23 cellular contexts compared by ENCODE assay signal in the genomic region with DNA sequence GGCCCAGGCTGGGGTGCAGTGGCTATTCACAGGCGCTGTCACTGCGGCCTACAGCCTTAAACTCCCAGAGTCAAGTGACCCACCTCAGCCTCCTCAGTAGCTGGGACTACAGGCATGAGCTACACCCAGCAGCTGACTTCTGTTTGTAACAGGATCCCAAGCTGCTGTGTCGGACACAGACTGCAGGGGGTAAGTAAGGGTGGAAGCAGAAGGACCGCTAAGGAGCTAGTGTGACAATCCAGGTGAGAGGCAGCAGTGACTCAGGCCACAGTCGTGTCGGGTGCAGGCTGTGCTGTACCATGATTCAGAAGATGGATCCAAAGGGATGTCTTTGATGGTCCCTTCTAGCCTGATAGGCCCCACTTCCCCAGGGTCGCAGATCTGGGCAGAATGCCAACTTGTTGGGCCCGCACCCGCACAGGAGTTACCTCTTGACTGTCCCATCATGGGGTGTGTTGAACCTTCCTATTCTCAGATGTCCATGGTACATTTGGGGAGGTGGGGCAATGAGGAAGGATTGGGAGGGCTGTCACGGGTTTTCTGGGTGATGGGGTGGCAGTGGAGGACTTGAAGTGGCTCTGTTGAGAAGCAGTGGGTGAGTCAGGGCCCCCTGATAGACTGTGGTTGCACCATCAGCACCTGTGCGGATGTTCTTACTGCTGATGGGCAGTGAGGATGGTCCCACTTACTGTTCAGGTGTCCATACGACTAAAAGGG.
"Had no signal": no experiment of that assay in that cellular context is flagged by ENCODE, and none has a peak within 500 bp of the region (broad histone marks: within the 10 kb centered on the region; RNA-seq: fewer than 3 reads in every experiment).

No MANE protein-coding gene starts in this region.

- H3K4me3 Mint-ChIP-seq: activated naive CD8-positive, alpha-beta T cell; activated T-cell treated with anti-CD3 and anti-CD28 coated beads, Interleukin-2, amount 50 U/mL, for 4 hours; central memory CD8-positive, alpha-beta T cell; memory B cell; nephron progenitor cell; stimulated activated memory B cell treated with anti-CD40 and anti-IgM and Interleukin-4, amounts not matched to agents 10 μg/mL and 1 μg/mL and 100 μg/mL, for 72 hours; WTC11 had no signal

- H3K27me3 Mint-ChIP-seq: activated naive CD8-positive, alpha-beta T cell; central memory CD8-positive, alpha-beta T cell; stimulated activated memory B cell treated with anti-CD40 and anti-IgM and Interleukin-4, amounts not matched to agents 10 μg/mL and 1 μg/mL and 100 μg/mL, for 72 hours had no signal

- H3K4me2 ChIP-seq: smooth muscle cell had no signal

- DNase-seq: activated naive CD4-positive, alpha-beta T cell; activated T-cell treated with anti-CD3 and anti-CD28 coated beads, Interleukin-2, amount 50 U/mL, for 4 hours; amniotic stem cell; colonic mucosa; glutamatergic neuron; hippocampal formation; nephron progenitor cell; nucleus accumbens; stimulated activated CD4-positive, alpha-beta T cell treated with anti-CD3 and anti-CD28 coated beads, Interleukin-15, amount 100 ng/mL, for 24 hours; stomach; T1000; transverse colon had no signal

- H3K27me3 ChIP-seq: breast epithelium, colonic mucosa, esophagus muscularis mucosa, stomach, transverse colon, vagina had no signal

- H3K9me3 Mint-ChIP-seq: activated T-cell treated with anti-CD3 and anti-CD28 coated beads, Interleukin-2, amount 50 U/mL, for 4 hours; activated T-helper 2 cell treated with anti-CD3 and anti-CD28 coated beads, Interferon-gamma antibody, Interleukin-2, Interleukin-4, amounts not matched to agents 10 μg/mL and 5 μg/mL and 100 μg/mL, durations not matched to agents 14 hours and 24 hours and 36 hours; central memory CD8-positive, alpha-beta T cell; memory B cell; nephron progenitor cell; stimulated activated memory B cell treated with anti-CD40 and anti-IgM and Interleukin-4, amounts not matched to agents 10 μg/mL and 1 μg/mL and 100 μg/mL, for 72 hours; WTC11 had no signal

- H3K36me3 ChIP-seq: breast epithelium, colonic mucosa had no signal

- H3K9me3 ChIP-seq: breast epithelium, colonic mucosa, esophagus muscularis mucosa, stomach, transverse colon, vagina had no signal

- H3K36me3 Mint-ChIP-seq: activated naive CD8-positive, alpha-beta T cell had no signal

- H3K4me3 ChIP-seq: breast epithelium, colonic mucosa, esophagus muscularis mucosa, smooth muscle cell, stomach, transverse colon, vagina had no signal

- H3K4me1 Mint-ChIP-seq: central memory CD8-positive, alpha-beta T cell; memory B cell; nephron progenitor cell; stimulated activated memory B cell treated with anti-CD40 and anti-IgM and Interleukin-4, amounts not matched to agents 10 μg/mL and 1 μg/mL and 100 μg/mL, for 72 hours had no signal

- H3K27ac Mint-ChIP-seq: activated naive CD8-positive, alpha-beta T cell; activated T-helper 2 cell treated with anti-CD3 and anti-CD28 coated beads, Interferon-gamma antibody, Interleukin-2, Interleukin-4, amounts not matched to agents 10 μg/mL and 5 μg/mL and 100 μg/mL, durations not matched to agents 14 hours and 24 hours and 36 hours; memory B cell; nephron progenitor cell; stimulated activated memory B cell treated with anti-CD40 and anti-IgM and Interleukin-4, amounts not matched to agents 10 μg/mL and 1 μg/mL and 100 μg/mL, for 72 hours; WTC11 had no signal

- H3K4me1 ChIP-seq: breast epithelium, colonic mucosa, esophagus muscularis mucosa, stomach, transverse colon, vagina had no signal

- H3K27ac ChIP-seq: breast epithelium, colonic mucosa, esophagus muscularis mucosa, stomach, transverse colon, vagina had no signal

- ATAC-seq: activated T-cell treated with anti-CD3 and anti-CD28 coated beads, Interleukin-2, amount 50 U/mL, for 4 hours; sciatic nerve; stimulated activated memory B cell treated with anti-CD40 and anti-IgM and Interleukin-4, amounts not matched to agents 10 μg/mL and 1 μg/mL and 100 μg/mL, for 72 hours; WTC11 had no signal
